In the genomic region with DNA sequence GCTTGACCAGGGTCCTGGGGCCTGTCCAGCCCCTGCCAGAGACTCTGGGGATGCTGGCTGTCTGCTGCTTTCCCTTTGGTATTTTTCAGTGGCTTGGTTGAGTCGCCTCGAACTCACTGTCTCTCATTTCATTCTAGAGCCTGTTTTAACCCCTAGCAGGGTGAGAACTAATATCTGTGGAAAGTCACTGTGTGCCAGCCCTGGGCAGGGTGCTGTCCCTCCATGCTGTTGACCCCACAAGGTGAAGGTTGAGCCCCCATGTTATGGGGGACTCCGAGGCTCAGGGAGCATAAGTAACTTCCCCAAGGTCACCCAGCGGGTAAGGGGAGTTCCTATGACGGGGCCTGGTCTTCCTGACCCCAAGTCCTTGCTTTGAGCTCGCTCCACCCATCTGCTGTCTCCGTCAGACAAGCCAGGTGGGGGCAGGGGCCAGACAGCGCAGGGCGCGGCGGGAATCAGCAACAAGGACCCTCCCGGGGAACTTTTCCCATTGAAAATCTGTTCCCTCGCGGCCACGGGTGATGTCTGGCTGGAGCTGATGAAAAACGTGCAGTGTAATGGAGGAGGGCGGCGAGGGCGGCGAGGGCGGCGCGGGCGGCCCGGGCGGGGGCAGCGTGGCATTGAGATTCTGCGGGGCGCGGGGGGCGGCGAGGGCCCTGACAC, we compare ENCODE assay signal across 8 cellular contexts. TPM values are rescaled to one million over a fixed set of nuclear protein-coding genes. Genes with fewer than 3 reads are reported as not detected.
DNase-seq lines count a peak whose midpoint lies in the region; ATAC-seq and TF ChIP-seq lines count a peak whose summit lies in the region.

No MANE protein-coding gene starts in this region.

- H3K27ac Mint-ChIP-seq in natural killer cell, result peak overlapping the region in 1 of 2 donors; percentile 88

- no peaks in the 10 kb centered on the region for H3K79me2 ChIP-seq in PC-3 (ENCODE audit: low read length)

- DNase-seq in NCI-H2227 (lab: John Stamatoyannopoulos, UW; ENCODE audit: unreplicated experiment), result peak; percentile 53
- DNase-seq in NCI-H2227 treated with DMSO at 0.1 percent for 48 hours (lab: John Stamatoyannopoulos, UW), result no peak
- peak; percentile 28 for DNase-seq in PC-3
- DNase-seq in coronary artery (ENCODE audit: low spot score), result no peak
- peak; percentile 24 for DNase-seq in natural killer cell
- DNase-seq in A172 (ENCODE audit: low spot score), result no peak

- H3K27me3 ChIP-seq in PC-3 (ENCODE audit: low read length), result no peaks in the 10 kb centered on the region

- BruUV-seq in PC-3 (replicated peaks; lab: Mats Ljungman, UMichigan), result no TSS peak

- H3K9me2 ChIP-seq in PC-3 (replicated peaks; ENCODE audit: low read length), result no peaks in the 10 kb centered on the region

- no peaks in the 10 kb centered on the region for H3K36me3 Mint-ChIP-seq in natural killer cell

- peak overlapping the region; percentile 94 for H3K4me2 ChIP-seq in PC-3 (ENCODE audit: low read length)

- peak; percentile 6 for ATAC-seq in PC-3
- peak; percentile 38 to 60 (median 43) for ATAC-seq in natural killer cell
- no peak for ATAC-seq in HG02588 (IDR thresholded peaks at IDR 0.05; ENCODE audit: unreplicated experiment)
- no peak for ATAC-seq in HG02840 (IDR thresholded peaks at IDR 0.05; ENCODE audit: low FRiP score, unreplicated experiment)

- peaks cover 12 to 25% of the 10 kb centered on the region in 2 donors for H3K4me1 Mint-ChIP-seq in natural killer cell

- no peaks in the 10 kb centered on the region for H3K9me3 ChIP-seq in PC-3 (ENCODE audit: low read length)

- POLR2A ChIA-PET in PC-3 (lab: Charles Lee; ENCODE audit: unreplicated experiment), result interaction anchor here (0.6 kb wide), 1 partner anchor 74 kb away, joined by 3 read pairs; no protein-coding TSS in a partner anchor

- no peaks in the 10 kb centered on the region for H3K36me3 ChIP-seq in PC-3 (ENCODE audit: low read depth, low read length)

- H3K4me3 ChIP-seq in PC-3 (ENCODE audit: low read length) (peak overlapping the region; percentile 72), coronary artery (peak overlapping the region; percentile 76)

- CTCF ChIA-PET in PC-3 (lab: Charles Lee), result interaction anchor here (0.8 to 4.9 kb wide), 2 partner anchors 72 to 98 kb away, joined by 3 to 45 read pairs; no protein-coding TSS in a partner anchor

- intact Hi-C loops in PC-3 (cut with micrococcal nuclease) (loop anchor here (1.0 to 5.0 kb wide), 2 partner anchors 75 to 76 kb away; no protein-coding TSS in a partner anchor), natural killer cell (cut with micrococcal nuclease) (no loop called here)

- H3K27ac ChIP-seq in PC-3 (ENCODE audit: low read length), result no peak overlapping the region
- peak overlapping the region in 1 of 2 donors; percentile 80 for H3K27ac ChIP-seq in coronary artery

- peak overlapping the region; percentile 68 for H3K9ac ChIP-seq in PC-3 (ENCODE audit: low read length)

- H3F3A ChIP-seq in PC-3 (ENCODE audit: low read length, unreplicated experiment), result no peaks in the 10 kb centered on the region

- peaks cover 19% of the 10 kb centered on the region; the same call in 1 of the 2 replicates for H3K4me1 ChIP-seq in PC-3 (ENCODE audit: insufficient read depth, low read length)

- TF ChIP-seq CTCF in PC-3 (conservative IDR thresholded peaks at IDR 0.05; ENCODE audit: low read depth, low read length) (no peak), coronary artery (IDR thresholded peaks at IDR 0.05) (no peak), natural killer cell (IDR thresholded peaks at IDR 0.05) (no peak)

- H2AFZ ChIP-seq in PC-3 (ENCODE audit: low read length), result peak overlapping the region; percentile 93

- peaks cover 24 to 33% of the 10 kb centered on the region in 2 donors for H3K27me3 Mint-ChIP-seq in natural killer cell (ENCODE audit: low read depth in 2 of 2)

- H3K4me3 Mint-ChIP-seq in natural killer cell, result peak overlapping the region; percentile 90

- H3K9me3 Mint-ChIP-seq in natural killer cell, result no peaks in the 10 kb centered on the region

- no peaks in the 10 kb centered on the region for H4K20me1 ChIP-seq in PC-3 (ENCODE audit: low read length)

RNA-seq across cellular contexts. Expression of gene DCAKD, which starts 32.8 kb away (rescaled TPM):
- 56.2 and 59.5 TPM in 2 replicates for total RNA-seq in PC-3 (2014; rRNA removed)
- total RNA-seq in natural killer cell, result 10 to 100 TPM; 15.4 to 21.4 (median 21.1) TPM
- 33.0 and 34.8 TPM in 2 replicates for total RNA-seq in A172 (2014; rRNA removed; shearing (Covaris generic))

RNA-seq across cellular contexts. Expression of gene NMT1, which starts 42.5 kb away (rescaled TPM):
- total RNA-seq in PC-3 (2014; rRNA removed) (99.2 and 117 TPM in 2 replicates), natural killer cell (10 to 100 TPM; 56.6 to 94.7 (median 77.6) TPM)
- 151 and 733 TPM in 2 replicates for total RNA-seq in A172 (2014; rRNA removed; shearing (Covaris generic))

RNA-seq across cellular contexts. Expression of gene C1QL1, which starts 50.5 kb away (rescaled TPM):
- total RNA-seq in PC-3 (2014; rRNA removed) (2.8 and 4.1 TPM in 2 replicates), natural killer cell (not detected)
- total RNA-seq in A172 (2014; rRNA removed; shearing (Covaris generic)), result 22.9 and 28.2 TPM in 2 replicates

Comparison
In these comparisons a context has a peak if more than half of its experiments do, and no peak if none do; other contexts are left out.
1. DNase-seq: peak in NCI-H2227 (single experiment), PC-3 (single experiment) and natural killer cell (single experiment); none in NCI-H2227 treated with DMSO at 0.1 percent for 48 hours (single experiment), coronary artery (single experiment) and A172 (single experiment).
2. ATAC-seq: peak in PC-3 (single experiment) and natural killer cell (3 of 3); none in HG02588 (single experiment) and HG02840 (single experiment).